3 cellular contexts compared by ENCODE assay signal in the genomic region with DNA sequence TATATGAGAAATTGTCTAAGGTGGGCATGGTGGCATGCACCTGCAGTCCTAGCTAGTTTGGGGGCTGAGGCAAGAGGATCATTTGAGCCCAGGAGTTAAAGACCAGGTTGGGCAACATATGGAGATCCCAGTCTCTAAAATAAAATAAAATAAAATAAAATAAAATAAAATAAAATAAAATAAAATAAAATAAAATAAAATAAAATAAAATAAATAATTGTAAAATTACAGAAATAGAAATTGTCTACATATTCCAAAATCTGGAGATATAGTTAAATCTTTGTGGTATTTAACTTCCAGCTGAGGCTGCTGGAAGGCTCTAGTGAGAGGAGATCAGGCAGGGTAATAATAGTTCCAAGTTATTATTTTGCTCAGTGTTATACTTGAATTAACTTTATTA.
"Had no signal": no experiment of that assay in that cellular context is flagged by ENCODE, and none has a peak within 500 bp of the region (broad histone marks: within the 10 kb centered on the region; RNA-seq: fewer than 3 reads in every experiment).

No MANE protein-coding gene starts in this region.

- DNase-seq: GDM1, GF-D8 had no signal

- ATAC-seq: GM12878 had no signal
